ENCODE assay signal across 21 cellular contexts in the genomic region with DNA sequence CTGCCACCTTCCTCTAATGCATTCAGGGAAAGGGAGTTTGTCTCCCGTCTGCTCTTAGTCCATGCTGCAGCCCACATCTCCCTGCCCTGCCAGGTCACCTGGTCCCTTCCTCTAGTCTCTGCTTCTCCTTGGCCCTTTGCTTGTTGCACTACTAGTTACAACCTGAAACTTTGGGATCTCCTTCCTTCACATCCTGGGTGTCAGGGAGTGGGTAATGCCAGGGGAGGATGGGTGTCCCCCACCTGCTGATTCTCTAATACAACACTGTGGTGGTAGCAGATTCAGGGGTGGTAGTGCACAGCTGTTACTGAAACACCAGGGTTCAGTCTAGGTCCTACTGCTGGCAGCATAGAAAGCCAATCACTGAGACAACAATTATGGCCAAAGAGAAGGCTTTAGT.
"Had no signal": no experiment of that assay in that cellular context is flagged by ENCODE, and none has a peak within 500 bp of the region (broad histone marks: within the 10 kb centered on the region; RNA-seq: fewer than 3 reads in every experiment).

No MANE protein-coding gene starts in this region.

- H3K36me3 ChIP-seq: colonic mucosa, gastroesophageal sphincter, heart left ventricle, left lung, lower lobe of right lung had no signal

- H3K36me3 Mint-ChIP-seq: immature natural killer cell had no signal

- H3K27me3 Mint-ChIP-seq: central memory CD8-positive, alpha-beta T cell had no signal

- H3K9me3 Mint-ChIP-seq: central memory CD8-positive, alpha-beta T cell; immature natural killer cell had no signal

- H3K4me3 ChIP-seq: colonic mucosa, gastroesophageal sphincter, heart left ventricle, hepatocyte, left lung, lower lobe of right lung had no signal

- ATAC-seq: esophagus mucosa, foreskin keratinocyte, gastroesophageal sphincter, heart left ventricle, left cardiac atrium, left lung, left ventricle myocardium superior, lower lobe of right lung had no signal

- H3K4me1 ChIP-seq: colonic mucosa, foreskin keratinocyte, gastroesophageal sphincter, heart left ventricle, left lung, lower lobe of right lung had no signal

- H3K9me3 ChIP-seq: colonic mucosa, gastroesophageal sphincter, heart left ventricle, left lung, lower lobe of right lung had no signal

- H3K27ac Mint-ChIP-seq: dendritic cell treated with granulocyte-macrophage colony-stimulating factor and Interleukin-4, amounts not matched to agents 40 ng/mL and 50 ng/mL, for 4 days; immature natural killer cell had no signal

- H3K4me3 Mint-ChIP-seq: central memory CD8-positive, alpha-beta T cell; dendritic cell treated with granulocyte-macrophage colony-stimulating factor and Interleukin-4, amounts not matched to agents 40 ng/mL and 50 ng/mL, for 4 days; immature natural killer cell had no signal

- H3K27ac ChIP-seq: colonic mucosa, epithelial cell of prostate, foreskin keratinocyte, gastroesophageal sphincter, heart left ventricle, hepatocyte, left lung, lower lobe of right lung had no signal

- DNase-seq: cerebellar nuclear complex; colonic mucosa; cortex of kidney; effector memory CD4-positive, alpha-beta T cell; erythroblast; foreskin keratinocyte; heart left ventricle; hypothalamus; immature natural killer cell; left cardiac atrium; left lung; left ventricle myocardium superior; lower lobe of right lung; mesenchymal stem cell; midbrain had no signal

- H3K4me1 Mint-ChIP-seq: central memory CD8-positive, alpha-beta T cell; immature natural killer cell had no signal

- H3K27me3 ChIP-seq: colonic mucosa, heart left ventricle, hepatocyte, left lung had no signal
